In genomic region chr7:7739718-7740355, GRCh38 we compare ENCODE assay signal across 15 cellular contexts. TPM values are rescaled to one million over a fixed set of nuclear protein-coding genes. Genes with fewer than 3 reads are reported as not detected.
DNase-seq lines count a peak whose midpoint lies in the region; ATAC-seq, FAIRE-seq and TF ChIP-seq lines count a peak whose summit lies in the region.
"Had no signal": no experiment of that assay in that cellular context is flagged by ENCODE, and none has a peak within 500 bp of the region (broad histone marks: within the 10 kb centered on the region; RNA-seq: fewer than 3 reads in every experiment).

No MANE protein-coding gene starts in this region.

- intact Hi-C loops in Right ventricle myocardium superior (cut with DNase I): no loop called here

- H3K36me3 Mint-ChIP-seq in immature natural killer cell: peaks cover 0 to 6% (median 0%) of the 10 kb centered on the region in 3 donors

- H3K36me3 ChIP-seq in HUES6 (ENCODE audit: control insufficient read depth, insufficient read depth, low read length): no peaks in the 10 kb centered on the region

- peak; percentile 69 for FAIRE-seq in GM12891 (lab: Jason Lieb, UNC)
- peak; percentile 78 for FAIRE-seq in GM19239 (lab: Jason Lieb, UNC)

- 0 out of 2 replicates have a peak overlapping the region, but pooled peaks have one; percentile 27 for H3K27ac ChIP-seq in HUES6 (ENCODE audit: low read depth, low read length)

- DNase-seq in GM12891 (ENCODE audit: insufficient read length, low spot score) (no peak), GM19239 (ENCODE audit: insufficient read length, low spot score) (no peak), immature natural killer cell (no peak), COLO829 (ENCODE audit: low spot score) (no peak), NCI-H2171 (lab: John Stamatoyannopoulos, UW) (no peak), Right ventricle myocardium superior (no peak)
- DNase-seq: effector CD4-positive, alpha-beta T cell; NCI-H526 treated with DMSO at 0.1 percent for 48 hours; stimulated activated CD4-positive, alpha-beta T cell treated with anti-CD3 and anti-CD28 coated beads, Interleukin-12 subunit alpha, Interleukin-12 subunit beta, amount 100 ng/mL, for 4 hours; T-helper 2 cell had no signal

- no peaks in the 10 kb centered on the region for H3K9me3 Mint-ChIP-seq in immature natural killer cell
- H3K9me3 Mint-ChIP-seq: stimulated activated naive CD8-positive, alpha-beta T cell treated with anti-CD3 and anti-CD28 coated beads, Interleukin-15, Interleukin-2, amounts not matched to agents 100 ng/mL and 50 ng/mL, for 24 hours had no signal

- H3K27ac Mint-ChIP-seq in immature natural killer cell: peak overlapping the region; percentile 0 to 71 (median 58)
- H3K27ac Mint-ChIP-seq: activated naive CD8-positive, alpha-beta T cell; progenitor cell of endocrine pancreas; stimulated activated naive CD8-positive, alpha-beta T cell treated with anti-CD3 and anti-CD28 coated beads, Interleukin-15, Interleukin-2, amounts not matched to agents 100 ng/mL and 50 ng/mL, for 24 hours had no signal

- no peaks in the 10 kb centered on the region for H3K27me3 ChIP-seq in HUES6 (ENCODE audit: control insufficient read depth, insufficient read depth, low read length)

- H3K9ac ChIP-seq in HUES6 (ENCODE audit: low read length): no peak overlapping the region

- H3K4me1 ChIP-seq in HUES6 (ENCODE audit: control insufficient read depth, insufficient read depth, low read length): peaks cover 4% of the 10 kb centered on the region; the same call in 1 of the 2 replicates

- peaks cover 19 to 25% of the 10 kb centered on the region in 2 donors for H3K4me1 Mint-ChIP-seq in immature natural killer cell

- H3K4me3 ChIP-seq in HUES6 (ENCODE audit: low read depth, low read length): no peak overlapping the region

- no peaks in the 10 kb centered on the region for H3K27me3 Mint-ChIP-seq in immature natural killer cell (ENCODE audit: low read depth in 3 of 3)
- H3K27me3 Mint-ChIP-seq: activated naive CD8-positive, alpha-beta T cell; progenitor cell of endocrine pancreas; stimulated activated naive CD8-positive, alpha-beta T cell treated with anti-CD3 and anti-CD28 coated beads, Interleukin-15, Interleukin-2, amounts not matched to agents 100 ng/mL and 50 ng/mL, for 24 hours had no signal

- ATAC-seq in Right ventricle myocardium superior (ENCODE audit: poor library complexity) (no peak), GM18511 (IDR thresholded peaks at IDR 0.05; ENCODE audit: unreplicated experiment) (no peak)

- H3K4me3 Mint-ChIP-seq in immature natural killer cell: peak overlapping the region in 3 of 5 donors; percentile 13 to 72 (median 57)
- H3K4me3 Mint-ChIP-seq: activated naive CD8-positive, alpha-beta T cell; stimulated activated naive CD8-positive, alpha-beta T cell treated with anti-CD3 and anti-CD28 coated beads, Interleukin-15, Interleukin-2, amounts not matched to agents 100 ng/mL and 50 ng/mL, for 24 hours had no signal

- no peak for TF ChIP-seq POLR2A in GM12891 (IDR thresholded peaks at IDR 0.05; ENCODE audit: low read depth, low read length)

- H3K9me3 ChIP-seq in HUES6 (ENCODE audit: control insufficient read depth, insufficient read depth, low read depth, low read length): no peaks in the 10 kb centered on the region

TF ChIP-seq in GM12891, 5 proteins besides CTCF, POLR2A, EP300 and RAD21:
- TF ChIP-seq PAX5 (IDR thresholded peaks at IDR 0.05; ENCODE audit: insufficient read depth, low read length, severe bottlenecking): no peak
- TF ChIP-seq POU2F2 (IDR thresholded peaks at IDR 0.05; ENCODE audit: low read depth, low read length): no peak
- no peak for TF ChIP-seq POLR2AphosphoS5 (IDR thresholded peaks at IDR 0.05; ENCODE audit: low read depth, low read length)
- no peak for TF ChIP-seq TAF1 (IDR thresholded peaks at IDR 0.05; ENCODE audit: low read depth, low read length)
- no peak for TF ChIP-seq SPI1 (IDR thresholded peaks at IDR 0.05; ENCODE audit: low read depth, low read length)
TF ChIP-seq in GM12891: peak in this region for 0.

RNA-seq across cellular contexts. Expression of gene RPA3, which starts 21.4 kb away (rescaled TPM):
- 80.1 TPM for polyA plus RNA-seq in GM12891 (2012; ENCODE audit: low read depth, missing spikeins)
- 10 to 100 TPM; 59.0 to 90.4 (median 62.3) TPM for polyA plus RNA-seq in immature natural killer cell
- total RNA-seq in Right ventricle myocardium superior: 22.9 TPM
